8 cellular contexts compared by ENCODE assay signal in genomic region chr16:23595951-23596720, GRCh38.
A peak's percentile ranks its signal among the peaks of the same experiment; 100 is the strongest.
DNase-seq lines count a peak whose midpoint lies in the region; ATAC-seq and TF ChIP-seq lines count a peak whose summit lies in the region.

NDUFAB1 (minus strand) TSS chr16:23596316; CDS start chr16:23596290, 26 bp downstream.

- DNase-seq in AG09319 (ENCODE audit: extremely low read depth, low read depth) (peak; percentile 45), NCI-H2196 treated with DMSO at 0.1 percent for 48 hours (lab: John Stamatoyannopoulos, UW; ENCODE audit: unreplicated experiment) (peak; percentile 84), caudate nucleus (lab: John Stamatoyannopoulos, UW) (peak in 60 of 61 donors; percentile 9 to 92 (median 80)), islet precursor cell (peak; percentile 95)
- peak; percentile 82 to 87 (median 85) for DNase-seq in activated CD4-positive, CD25-positive, alpha-beta regulatory T cell (lab: John Stamatoyannopoulos, UW)
- DNase-seq in stimulated activated CD4-positive, alpha-beta T cell treated with anti-CD3 and anti-CD28 coated beads, Interleukin-12 subunit alpha, Interleukin-12 subunit beta, amount 100 ng/mL, for 4 hours, result peak; percentile 92

- peak within 1 kb of the TSS; percentile 71 for H3K27ac ChIP-seq in caudate nucleus (ENCODE audit: low read depth, low read length)

- ATAC-seq in GM18907 (IDR thresholded peaks at IDR 0.05; ENCODE audit: unreplicated experiment) (peak; percentile 91), HG03139 (IDR thresholded peaks at IDR 0.05; ENCODE audit: unreplicated experiment) (peak; percentile 88)

- peak; percentile 56 for TF ChIP-seq CTCF in AG09319 (IDR thresholded peaks at IDR 0.05; ENCODE audit: low read depth, low read length)

Comparison
In these comparisons a context has a peak if more than half of its experiments do, and no peak if none do; other contexts are left out.
1. Peak in every context shown above with its lines: DNase-seq, ATAC-seq and H3K27ac ChIP-seq.
2. DNase-seq: peak in every context shown above with its lines; median percentile 95 in islet precursor cell; 92 in stimulated activated CD4-positive, alpha-beta T cell treated with anti-CD3 and anti-CD28 coated beads, Interleukin-12 subunit alpha, Interleukin-12 subunit beta, amount 100 ng/mL, for 4 hours; 85 in activated CD4-positive, CD25-positive, alpha-beta regulatory T cell; 84 in NCI-H2196 treated with DMSO at 0.1 percent for 48 hours; 80 in caudate nucleus; 45 in AG09319.